9 cellular contexts compared by ENCODE assay signal in the genomic region with DNA sequence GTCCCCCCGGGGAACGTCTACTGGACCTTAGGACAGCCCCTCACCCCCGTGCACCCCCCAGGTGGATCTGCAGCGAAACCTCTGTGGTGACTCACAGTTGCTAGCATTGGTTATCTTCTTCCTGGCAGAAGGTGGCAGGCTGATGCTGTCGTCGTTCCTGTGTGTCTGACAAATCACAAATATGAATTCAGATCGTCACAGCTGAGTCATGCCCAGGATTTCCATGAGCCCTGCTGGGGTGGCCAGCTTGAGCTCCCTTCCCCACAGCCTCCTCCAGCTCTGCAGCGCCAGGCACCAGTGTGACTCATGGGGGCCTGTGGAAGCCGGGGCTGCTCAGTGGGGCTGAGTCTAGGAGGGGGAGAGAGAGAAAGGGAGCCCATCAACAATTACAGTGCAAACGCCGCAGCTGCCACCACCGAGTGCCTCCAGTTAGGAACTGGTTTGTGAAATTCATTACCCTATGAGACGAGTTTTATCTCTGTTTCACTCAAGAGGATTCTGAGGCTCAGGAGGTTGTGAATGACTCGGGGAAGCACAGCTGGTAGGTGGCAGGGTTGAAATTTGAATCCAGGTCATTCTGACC.
DNase-seq lines count a peak whose midpoint lies in the region; ATAC-seq, FAIRE-seq and TF ChIP-seq lines count a peak whose summit lies in the region.
"Had no signal": no experiment of that assay in that cellular context is flagged by ENCODE, and none has a peak within 500 bp of the region (broad histone marks: within the 10 kb centered on the region; RNA-seq: fewer than 3 reads in every experiment).

No MANE protein-coding gene starts in this region.

- H3K4me3 Mint-ChIP-seq in CD4-positive, alpha-beta memory T cell = peak overlapping the region; percentile 95 to 100 (median 97)
- H3K4me3 Mint-ChIP-seq in activated T-cell treated with anti-CD3 and anti-CD28 coated beads, Interleukin-2, amount 50 U/mL, for 72 hours = peak overlapping the region; percentile 95 to 97
- H3K4me3 Mint-ChIP-seq in naive B cell = peak overlapping the region; percentile 90 to 98 (median 96)

- H3K4me1 Mint-ChIP-seq in CD4-positive, alpha-beta memory T cell = peaks cover 5 to 28% (median 14%) of the 10 kb centered on the region in 4 donors
- peaks cover 26% of the 10 kb centered on the region for H3K4me1 Mint-ChIP-seq in activated T-cell treated with anti-CD3 and anti-CD28 coated beads, Interleukin-2, amount 50 U/mL, for 72 hours (ENCODE audit: low read depth)
- peaks cover 15 to 28% (median 25%) of the 10 kb centered on the region in 3 donors for H3K4me1 Mint-ChIP-seq in naive B cell

- no peaks in the 10 kb centered on the region for H3K9me3 Mint-ChIP-seq in CD4-positive, alpha-beta memory T cell
- no peaks in the 10 kb centered on the region for H3K9me3 Mint-ChIP-seq in activated T-cell treated with anti-CD3 and anti-CD28 coated beads, Interleukin-2, amount 50 U/mL, for 72 hours
- H3K9me3 Mint-ChIP-seq in naive B cell = no peaks in the 10 kb centered on the region

- CTCF ChIA-PET in CD4-positive, alpha-beta memory T cell (lab: Charles Lee; ENCODE audit: partially characterized antibody) = interaction anchor here (0.6 to 2.2 kb wide), 24 partner anchors 10 to 788 kb away, joined by 3 to 12 read pairs (median 4); partner anchors contain the start of gene VPS26C

- peak; percentile 45 for ATAC-seq in GM21367 (IDR thresholded peaks at IDR 0.05; ENCODE audit: unreplicated experiment)
- peak; percentile 84 to 86 for ATAC-seq in activated T-cell treated with anti-CD3 and anti-CD28 coated beads, Interleukin-2, amount 50 U/mL, for 72 hours (replicated peaks in 1 of 2)
- peak; percentile 45 to 47 for ATAC-seq in naive B cell (ENCODE audit: low read depth in 2 of 2)

- no peaks in the 10 kb centered on the region for H3K9me3 ChIP-seq in CD4-positive, alpha-beta memory T cell (ENCODE audit: control insufficient read depth in 1 of 2, low read length in 2 of 2)
- no peaks in the 10 kb centered on the region for H3K9me3 ChIP-seq in OCI-LY3 (ENCODE audit: insufficient read depth, low read length)

- H3K27me3 Mint-ChIP-seq in CD4-positive, alpha-beta memory T cell = no peaks in the 10 kb centered on the region
- H3K27me3 Mint-ChIP-seq in activated T-cell treated with anti-CD3 and anti-CD28 coated beads, Interleukin-2, amount 50 U/mL, for 72 hours (ENCODE audit: low read depth) = no peaks in the 10 kb centered on the region
- H3K27me3 Mint-ChIP-seq in naive B cell = peaks cover 3 to 6% (median 6%) of the 10 kb centered on the region in 3 donors

- no peak overlapping the region for H3K9ac ChIP-seq in OCI-LY3 (ENCODE audit: low read length)

- POLR2A ChIA-PET in CD4-positive, alpha-beta memory T cell (lab: Charles Lee; ENCODE audit: partially characterized antibody) = interaction anchor here (0.6 to 2.8 kb wide), 22 partner anchors 9 to 1785 kb away, joined by 3 to 45 read pairs (median 6); partner anchors contain the start of genes DYRK1A, HLCS, PIGP and PSMG1

- peaks cover 17% of the 10 kb centered on the region for H3K4me1 ChIP-seq in CD4-positive, alpha-beta memory T cell (ENCODE audit: insufficient read depth, low read length)
- no peaks in the 10 kb centered on the region for H3K4me1 ChIP-seq in OCI-LY3 (ENCODE audit: low read length)

- FAIRE-seq in HTR-8/SVneo (lab: Jason Lieb, UNC) = peak; percentile 86
- FAIRE-seq: endometrium had no signal

- no peaks in the 10 kb centered on the region for H3K27me3 ChIP-seq in CD4-positive, alpha-beta memory T cell (ENCODE audit: insufficient read depth, low read length)
- H3K27me3 ChIP-seq in OCI-LY3 (ENCODE audit: low read depth, low read length) = no peaks in the 10 kb centered on the region

- peaks cover 0 to 7% of the 10 kb centered on the region in 2 donors for H3K36me3 Mint-ChIP-seq in CD4-positive, alpha-beta memory T cell
- no peaks in the 10 kb centered on the region for H3K36me3 Mint-ChIP-seq in activated T-cell treated with anti-CD3 and anti-CD28 coated beads, Interleukin-2, amount 50 U/mL, for 72 hours (ENCODE audit: insufficient read depth in 2 of 2)
- no peaks in the 10 kb centered on the region for H3K36me3 Mint-ChIP-seq in naive B cell

- H2AFZ ChIP-seq in OCI-LY3 (ENCODE audit: low read depth, low read length) = no peak overlapping the region

- no peaks in the 10 kb centered on the region for H4K20me1 ChIP-seq in OCI-LY3 (ENCODE audit: insufficient read depth, low read length)

- H3K36me3 ChIP-seq in CD4-positive, alpha-beta memory T cell (ENCODE audit: insufficient read depth, low read length) = no peaks in the 10 kb centered on the region
- H3K36me3 ChIP-seq in OCI-LY3 (replicated peaks; ENCODE audit: low read depth, low read length) = no peaks in the 10 kb centered on the region

- H3K79me2 ChIP-seq in OCI-LY3 (ENCODE audit: low read length) = no peaks in the 10 kb centered on the region

- H3K27ac Mint-ChIP-seq in CD4-positive, alpha-beta memory T cell = peak overlapping the region; percentile 98 to 100 (median 100)
- peak overlapping the region; percentile 98 for H3K27ac Mint-ChIP-seq in activated T-cell treated with anti-CD3 and anti-CD28 coated beads, Interleukin-2, amount 50 U/mL, for 72 hours
- peak overlapping the region; percentile 86 to 96 (median 94) for H3K27ac Mint-ChIP-seq in naive B cell

- H3K4me3 ChIP-seq in CD4-positive, alpha-beta memory T cell (ENCODE audit: low read length in 2 of 2) = peak overlapping the region; percentile 94 to 98
- H3K4me3 ChIP-seq in OCI-LY3 (ENCODE audit: low read length) = no peak overlapping the region

- peak; percentile 81 to 98 (median 84) for DNase-seq in CD4-positive, alpha-beta memory T cell
- peak; percentile 88 for DNase-seq in HTR-8/SVneo (ENCODE audit: insufficient read length, low spot score)
- DNase-seq in activated T-cell treated with anti-CD3 and anti-CD28 coated beads, Interleukin-2, amount 50 U/mL, for 72 hours = peak; percentile 88 to 91
- peak; percentile 90 for DNase-seq in fibroblast of gingiva (ENCODE audit: low read depth)
- no peak for DNase-seq in naive B cell
- peak; percentile 71 to 90 (median 84) for DNase-seq in stimulated activated naive CD4-positive, alpha-beta T cell (lab: John Stamatoyannopoulos, UW)

- intact Hi-C loops in CD4-positive, alpha-beta memory T cell (cut with micrococcal nuclease) = loop anchor here (1.0 to 10.0 kb wide), 9 partner anchors 70 to 1618 kb away; partner anchors contain the start of genes DYRK1A, PSMG1 and VPS26C

- peak overlapping the region; percentile 41 for H3K4me2 ChIP-seq in OCI-LY3 (ENCODE audit: low read length)

- no peak for TF ChIP-seq CTCF in OCI-LY3 (IDR thresholded peaks at IDR 0.05; ENCODE audit: low read depth, low read length)

- peak overlapping the region; percentile 91 for H3K27ac ChIP-seq in CD4-positive, alpha-beta memory T cell (ENCODE audit: low read depth, low read length)
- no peak overlapping the region for H3K27ac ChIP-seq in OCI-LY3 (ENCODE audit: low read length)
